2 cellular contexts compared by ENCODE assay signal in the genomic region with DNA sequence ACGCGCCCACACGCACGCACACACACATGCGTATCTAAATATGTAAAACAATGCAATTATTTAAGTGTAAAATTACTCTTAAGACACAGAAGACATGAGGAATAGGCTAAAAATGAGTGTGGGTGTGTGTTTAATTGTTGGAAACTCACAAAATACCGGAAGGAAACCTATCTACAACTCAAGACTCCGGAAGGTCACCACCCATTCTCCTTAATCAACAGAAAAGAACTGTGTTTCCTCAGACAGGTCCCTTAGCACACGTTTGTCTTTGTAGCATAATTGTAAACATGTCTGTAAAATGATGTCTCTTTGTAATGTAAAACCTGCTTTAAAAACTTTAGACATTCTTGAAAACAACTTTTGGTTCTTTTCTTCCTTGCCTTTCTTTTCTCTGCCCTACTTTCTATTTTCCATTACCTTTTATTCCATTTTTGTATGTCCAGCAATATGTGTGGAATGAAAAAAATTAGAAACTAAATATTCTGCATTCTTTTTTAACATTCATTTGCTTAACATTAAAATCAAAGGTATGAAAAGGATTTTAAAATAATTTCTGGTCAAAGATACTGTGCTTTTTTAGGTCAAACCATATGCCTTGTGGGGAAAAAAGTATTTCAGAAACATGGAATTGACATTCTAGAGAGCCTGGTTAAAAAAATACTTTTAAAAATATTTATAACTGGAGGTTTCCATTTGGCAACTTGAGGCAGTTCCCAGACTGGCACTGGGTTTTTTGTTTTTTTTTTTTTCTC.
TF ChIP-seq lines count a peak whose summit lies in the region.

No MANE protein-coding gene starts in this region.

TF ChIP-seq in liver, 16 proteins besides CTCF, POLR2A, EP300 and RAD21:
- TF ChIP-seq TAF1 (conservative IDR thresholded peaks at IDR 0.05) (no peak), JUND (IDR thresholded peaks at IDR 0.05) (no peak), GABPA (IDR thresholded peaks at IDR 0.05 in 1 of 2, conservative IDR thresholded peaks at IDR 0.05 in 1 of 2) (no peak), NR2F2 (IDR thresholded peaks at IDR 0.05) (peak; percentile 84), FOXA1 (IDR thresholded peaks at IDR 0.05) (no peak)

TF ChIP-seq in HepG2, 621 proteins besides CTCF, POLR2A, EP300 and RAD21:
- TF ChIP-seq ZNF383 (CRISPR knock-in tag; IDR thresholded peaks at IDR 0.05; ENCODE audit: borderline replicate concordance) (no peak), ZNF781 (CRISPR knock-in tag; IDR thresholded peaks at IDR 0.05; ENCODE audit: borderline replicate concordance, not compliant biosample characterization) (no peak), CHD4 (IDR thresholded peaks at IDR 0.05; ENCODE audit: borderline replicate concordance, low read length) (no peak), AGO1 (IDR thresholded peaks at IDR 0.05; ENCODE audit: low read depth, low read length, poor library complexity, severe bottlenecking) (no peak), NFYC (CRISPR knock-in tag; IDR thresholded peaks at IDR 0.05) (no peak), KDM4B (CRISPR knock-in tag; IDR thresholded peaks at IDR 0.05) (no peak)
